1 cellular context compared by ENCODE assay signal in the genomic region with DNA sequence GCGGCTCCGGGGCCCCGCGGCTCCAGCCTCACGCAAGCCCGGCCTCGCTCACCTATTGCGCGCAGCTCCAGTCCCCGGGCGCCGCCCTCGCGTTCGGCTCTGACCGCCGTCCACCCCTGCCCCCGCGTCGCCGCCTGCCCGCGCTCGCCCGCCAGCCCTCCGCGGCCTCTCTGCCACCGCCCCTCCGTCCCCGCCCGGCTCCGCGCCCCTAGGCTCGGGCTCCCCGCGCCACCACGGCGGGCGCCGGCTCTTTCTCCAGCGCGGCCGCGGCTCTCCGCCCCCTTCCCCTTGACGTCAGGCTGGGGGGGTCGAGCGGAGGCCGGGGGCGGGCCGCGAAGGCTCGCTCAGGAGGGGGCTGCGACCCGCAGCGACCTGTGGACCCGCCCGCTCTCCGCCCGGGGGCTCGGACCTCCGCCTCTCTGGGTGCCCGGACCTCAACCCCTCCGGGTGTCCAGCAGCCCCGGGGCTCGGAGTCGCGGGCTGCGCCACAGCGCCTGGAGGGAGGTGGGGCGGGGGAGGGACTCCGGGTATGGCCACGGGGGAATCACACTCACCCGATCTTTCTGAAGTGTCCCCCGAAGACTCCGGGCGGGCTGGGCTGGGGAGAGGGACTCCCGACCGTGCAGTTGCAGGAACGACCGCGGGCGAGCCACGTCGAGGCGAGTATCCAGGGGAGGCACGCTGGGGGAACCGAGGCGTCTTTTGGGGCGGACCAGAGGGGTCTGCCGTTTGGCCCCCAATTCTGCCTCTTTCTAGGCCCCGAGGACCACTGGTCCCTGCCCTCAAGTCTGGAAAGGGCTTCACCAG.
TF ChIP-seq lines count a peak whose summit lies in the region.

A gene with protein sequence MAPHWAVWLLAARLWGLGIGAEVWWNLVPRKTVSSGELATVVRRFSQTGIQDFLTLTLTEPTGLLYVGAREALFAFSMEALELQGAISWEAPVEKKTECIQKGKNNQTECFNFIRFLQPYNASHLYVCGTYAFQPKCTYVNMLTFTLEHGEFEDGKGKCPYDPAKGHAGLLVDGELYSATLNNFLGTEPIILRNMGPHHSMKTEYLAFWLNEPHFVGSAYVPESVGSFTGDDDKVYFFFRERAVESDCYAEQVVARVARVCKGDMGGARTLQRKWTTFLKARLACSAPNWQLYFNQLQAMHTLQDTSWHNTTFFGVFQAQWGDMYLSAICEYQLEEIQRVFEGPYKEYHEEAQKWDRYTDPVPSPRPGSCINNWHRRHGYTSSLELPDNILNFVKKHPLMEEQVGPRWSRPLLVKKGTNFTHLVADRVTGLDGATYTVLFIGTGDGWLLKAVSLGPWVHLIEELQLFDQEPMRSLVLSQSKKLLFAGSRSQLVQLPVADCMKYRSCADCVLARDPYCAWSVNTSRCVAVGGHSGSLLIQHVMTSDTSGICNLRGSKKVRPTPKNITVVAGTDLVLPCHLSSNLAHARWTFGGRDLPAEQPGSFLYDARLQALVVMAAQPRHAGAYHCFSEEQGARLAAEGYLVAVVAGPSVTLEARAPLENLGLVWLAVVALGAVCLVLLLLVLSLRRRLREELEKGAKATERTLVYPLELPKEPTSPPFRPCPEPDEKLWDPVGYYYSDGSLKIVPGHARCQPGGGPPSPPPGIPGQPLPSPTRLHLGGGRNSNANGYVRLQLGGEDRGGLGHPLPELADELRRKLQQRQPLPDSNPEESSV (minus strand): TSS at position 257 of the 807 bp plus-strand sequence. CDS start 2,194 bp downstream, outside the sequence.

TF ChIP-seq in HepG2, 621 proteins besides CTCF, POLR2A, EP300 and RAD21 (continued from another document and continues in another):
- TF ChIP-seq GMEB1 (CRISPR knock-in tag; IDR thresholded peaks at IDR 0.05; ENCODE audit: borderline replicate concordance), result peak; percentile 65; the same call in 1 of the 2 replicates
- TF ChIP-seq ZFP82 (CRISPR knock-in tag; IDR thresholded peaks at IDR 0.05; ENCODE audit: borderline replicate concordance), result no peak
- 0 out of 2 replicates have a peak, but pooled peaks have one; percentile 27 for TF ChIP-seq GATAD1 (CRISPR knock-in tag; IDR thresholded peaks at IDR 0.05)
- no peak for TF ChIP-seq HNRNPUL1 (IDR thresholded peaks at IDR 0.05; ENCODE audit: low read depth, low read length)
- TF ChIP-seq RBAK (CRISPR knock-in tag; IDR thresholded peaks at IDR 0.05), result no peak
- TF ChIP-seq ZNF446 (CRISPR knock-in tag; IDR thresholded peaks at IDR 0.05), result peak; percentile 14; the same call in 1 of the 2 replicates
- no peak for TF ChIP-seq BCLAF1 (IDR thresholded peaks at IDR 0.05)
- TF ChIP-seq ZBTB43 (CRISPR knock-in tag; conservative IDR thresholded peaks at IDR 0.05), result no peak
- no peak for TF ChIP-seq PRDM15 (CRISPR knock-in tag; IDR thresholded peaks at IDR 0.05)
- TF ChIP-seq RXRA (CRISPR knock-in tag; IDR thresholded peaks at IDR 0.05), result no peak
- TF ChIP-seq, protein P1, sequence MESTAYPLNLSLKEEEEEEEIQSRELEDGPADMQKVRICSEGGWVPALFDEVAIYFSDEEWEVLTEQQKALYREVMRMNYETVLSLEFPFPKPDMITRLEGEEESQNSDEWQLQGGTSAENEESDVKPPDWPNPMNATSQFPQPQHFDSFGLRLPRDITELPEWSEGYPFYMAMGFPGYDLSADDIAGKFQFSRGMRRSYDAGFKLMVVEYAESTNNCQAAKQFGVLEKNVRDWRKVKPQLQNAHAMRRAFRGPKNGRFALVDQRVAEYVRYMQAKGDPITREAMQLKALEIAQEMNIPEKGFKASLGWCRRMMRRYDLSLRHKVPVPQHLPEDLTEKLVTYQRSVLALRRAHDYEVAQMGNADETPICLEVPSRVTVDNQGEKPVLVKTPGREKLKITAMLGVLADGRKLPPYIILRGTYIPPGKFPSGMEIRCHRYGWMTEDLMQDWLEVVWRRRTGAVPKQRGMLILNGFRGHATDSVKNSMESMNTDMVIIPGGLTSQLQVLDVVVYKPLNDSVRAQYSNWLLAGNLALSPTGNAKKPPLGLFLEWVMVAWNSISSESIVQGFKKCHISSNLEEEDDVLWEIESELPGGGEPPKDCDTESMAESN (CRISPR knock-in tag; conservative IDR thresholded peaks at IDR 0.05), result no peak
- TF ChIP-seq SP1 (IDR thresholded peaks at IDR 0.05), result no peak
- no peak; the same call in 1 of the 2 replicates for TF ChIP-seq SP1 (CRISPR knock-in tag; IDR thresholded peaks at IDR 0.05)
- no peak for TF ChIP-seq ATF5 (CRISPR knock-in tag; IDR thresholded peaks at IDR 0.05; ENCODE audit: low read depth)
- TF ChIP-seq, protein P2, sequence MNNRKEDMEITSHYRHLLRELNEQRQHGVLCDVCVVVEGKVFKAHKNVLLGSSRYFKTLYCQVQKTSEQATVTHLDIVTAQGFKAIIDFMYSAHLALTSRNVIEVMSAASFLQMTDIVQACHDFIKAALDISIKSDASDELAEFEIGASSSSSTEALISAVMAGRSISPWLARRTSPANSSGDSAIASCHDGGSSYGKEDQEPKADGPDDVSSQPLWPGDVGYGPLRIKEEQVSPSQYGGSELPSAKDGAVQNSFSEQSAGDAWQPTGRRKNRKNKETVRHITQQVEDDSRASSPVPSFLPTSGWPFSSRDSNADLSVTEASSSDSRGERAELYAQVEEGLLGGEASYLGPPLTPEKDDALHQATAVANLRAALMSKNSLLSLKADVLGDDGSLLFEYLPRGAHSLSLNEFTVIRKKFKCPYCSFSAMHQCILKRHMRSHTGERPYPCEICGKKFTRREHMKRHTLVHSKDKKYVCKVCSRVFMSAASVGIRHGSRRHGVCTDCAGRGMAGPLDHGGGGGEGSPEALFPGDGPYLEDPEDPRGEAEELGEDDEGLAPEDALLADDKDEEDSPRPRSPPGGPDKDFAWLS (CRISPR knock-in tag; IDR thresholded peaks at IDR 0.05; ENCODE audit: borderline replicate concordance), result no peak
- no peak for TF ChIP-seq HNF1A (IDR thresholded peaks at IDR 0.05; ENCODE audit: low read depth)
- peak; percentile 45; the same call in 1 of the 2 replicates for TF ChIP-seq HNF1A (CRISPR knock-in tag; IDR thresholded peaks at IDR 0.05; ENCODE audit: borderline replicate concordance)
- TF ChIP-seq JUN (CRISPR knock-in tag; IDR thresholded peaks at IDR 0.05), result 0 out of 2 replicates have a peak, but pooled peaks have one; percentile 37
- TF ChIP-seq ZNF430 (CRISPR knock-in tag; IDR thresholded peaks at IDR 0.05), result no peak; the same call in 1 of the 2 replicates
- TF ChIP-seq ZNF414 (CRISPR knock-in tag; IDR thresholded peaks at IDR 0.05), result no peak
- no peak for TF ChIP-seq PLSCR1 (CRISPR knock-in tag; IDR thresholded peaks at IDR 0.05; ENCODE audit: borderline replicate concordance)
